13 cellular contexts compared by ENCODE assay signal in the genomic region with DNA sequence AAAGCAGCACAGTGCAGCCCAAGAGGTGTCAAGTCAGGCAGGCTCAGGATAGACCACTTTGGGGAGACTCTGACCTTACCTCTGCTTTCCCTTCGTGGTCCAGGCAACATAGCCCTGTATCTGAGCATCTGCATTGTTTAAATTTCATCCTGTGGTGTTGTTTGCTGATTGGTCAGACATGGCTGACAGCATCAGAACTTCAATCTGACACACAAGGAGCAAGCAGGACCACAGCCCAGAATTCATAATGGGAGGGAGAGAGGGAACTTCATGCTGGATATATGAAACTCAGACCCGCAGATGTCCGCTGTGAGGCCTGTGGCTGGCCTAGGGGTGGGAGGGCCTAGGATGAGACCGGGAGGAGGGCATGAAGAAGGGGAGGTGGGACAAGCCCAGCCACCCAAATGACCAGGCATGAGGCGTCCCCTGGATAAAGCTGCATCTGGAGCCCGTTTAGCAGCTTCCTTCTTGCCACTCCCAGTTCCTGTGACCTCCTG.
DNase-seq lines count a peak whose midpoint lies in the region; ATAC-seq, FAIRE-seq and TF ChIP-seq lines count a peak whose summit lies in the region.
"Had no signal": no experiment of that assay in that cellular context is flagged by ENCODE, and none has a peak within 500 bp of the region (broad histone marks: within the 10 kb centered on the region; RNA-seq: fewer than 3 reads in every experiment).

No MANE protein-coding gene starts in this region.

- no peak overlapping the region for H2BK120ac ChIP-seq in H1 (replicated peaks; ENCODE audit: low read depth, low read length)

- no peaks in the 10 kb centered on the region for H3K79me1 ChIP-seq in H1 (ENCODE audit: low read depth, low read length)

- no peak for TF ChIP-seq EP300 in H1 (IDR thresholded peaks at IDR 0.05; ENCODE audit: borderline replicate concordance in 1 of 2, low read depth in 2 of 2, low read length in 2 of 2)

- no peak overlapping the region for H3K23ac ChIP-seq in H1 (ENCODE audit: insufficient read length)

- H3K14ac ChIP-seq in H1 (ENCODE audit: insufficient read length), result no peak overlapping the region

- H3K27ac ChIP-seq in H1 (ENCODE audit: low read depth, low read length) (no peak overlapping the region; the same call in 1 of the 2 replicates), vagina (peak overlapping the region; percentile 67), body of pancreas (no peak overlapping the region)

- no peak overlapping the region for H4K91ac ChIP-seq in H1 (replicated peaks; ENCODE audit: insufficient read length, low read length)

- H2AK5ac ChIP-seq in H1 (ENCODE audit: low read depth, low read length), result 0 out of 2 replicates have a peak overlapping the region, but pooled peaks have one; percentile 3

- no peak overlapping the region for H3K4ac ChIP-seq in H1 (replicated peaks; ENCODE audit: insufficient read length, low read depth, low read length)

- H3K4me2 ChIP-seq in H1 (ENCODE audit: insufficient read depth in 1 of 2, low read depth in 2 of 2, low read length in 2 of 2), result peak overlapping the region; percentile 1 to 67; a peak in 2 of 4 replicates

- H3K27ac Mint-ChIP-seq in nephron progenitor cell, result peak overlapping the region; percentile 95
- H3K27ac Mint-ChIP-seq: natural killer cell had no signal

- H4K20me1 ChIP-seq in H1 (replicated peaks in 1 of 2; ENCODE audit: control insufficient read depth in 1 of 2, insufficient read depth in 2 of 2, low read length in 2 of 2), result peaks cover 0 to 6% of the 10 kb centered on the region in 2 experiments

- H4K5ac ChIP-seq in H1 (ENCODE audit: insufficient read length, low read depth, low read length), result no peak overlapping the region

- H2BK20ac ChIP-seq in H1 (ENCODE audit: low read length), result no peak overlapping the region

- TF ChIP-seq RAD21 in H1 (IDR thresholded peaks at IDR 0.05 in 1 of 2, conservative IDR thresholded peaks at IDR 0.05 in 1 of 2; ENCODE audit: low read depth in 2 of 2, low read length in 2 of 2), result no peak

- ATAC-seq in Right ventricle myocardium inferior (peak; percentile 42), HG02884 (IDR thresholded peaks at IDR 0.05; ENCODE audit: unreplicated experiment) (no peak), body of pancreas (no peak)
- ATAC-seq: natural killer cell, PC-3 had no signal

- no peak overlapping the region for H2BK12ac ChIP-seq in H1 (ENCODE audit: low read depth, low read length)

- H3K9ac ChIP-seq in H1 (replicated peaks in 1 of 4; ENCODE audit: extremely low read depth in 1 of 4, low read depth in 3 of 4, low read length in 3 of 4), result no peak overlapping the region

- H3K18ac ChIP-seq in H1 (ENCODE audit: extremely low read depth, low read length), result 0 out of 2 replicates have a peak overlapping the region, but pooled peaks have one; percentile 0

- H3K4me3 Mint-ChIP-seq in nephron progenitor cell, result peak overlapping the region; percentile 27
- H3K4me3 Mint-ChIP-seq: natural killer cell had no signal

- TF ChIP-seq CTCF in H1 (IDR thresholded peaks at IDR 0.05; ENCODE audit: control extremely low read depth in 1 of 3, insufficient read depth in 1 of 3, low read depth in 1 of 3, low read length in 3 of 3), result no peak
- TF ChIP-seq CTCF in nephron progenitor cell (IDR thresholded peaks at IDR 0.05), result no peak
- no peak for TF ChIP-seq CTCF in vagina (IDR thresholded peaks at IDR 0.05)
- TF ChIP-seq CTCF in body of pancreas (IDR thresholded peaks at IDR 0.05), result no peak

- H3K27me3 Mint-ChIP-seq in nephron progenitor cell (ENCODE audit: low read depth, poor library complexity), result no peaks in the 10 kb centered on the region

- 67% methylated on average over 6 of the region's 6 CpGs; no CpG with 5 or more reads in 1 of the 2 experiments for WGBS in H1 (ENCODE audit: extremely low coverage in 1 of 2, insufficient coverage in 1 of 2, insufficient read length in 1 of 2, insufficient replicate concordance in 2 of 2, low coverage in 1 of 2, low lambda C conversion rate in 2 of 2, missing lambda C conversion rate in 1 of 2), 2 experiments
- WGBS in body of pancreas, 2 donors, result 81 to 85% methylated on average over 6 of the region's 6 CpGs

- no peak for FAIRE-seq in H1 (lab: Jason Lieb, UNC)

- H3K27me3 ChIP-seq in H1 (replicated peaks in 1 of 4; ENCODE audit: control insufficient read depth in 3 of 4, extremely low read depth in 1 of 4, insufficient read depth in 3 of 4, low read length in 3 of 4) (no peaks in the 10 kb centered on the region), vagina (no peaks in the 10 kb centered on the region), body of pancreas (no peaks in the 10 kb centered on the region)

- 0 out of 2 replicates have a peak overlapping the region, but pooled peaks have one; percentile 15 for H2BK5ac ChIP-seq in H1 (ENCODE audit: low read depth, low read length)

- H2BK15ac ChIP-seq in H1 (ENCODE audit: low read length), result no peak overlapping the region

- no peaks in the 10 kb centered on the region for H3K9me3 Mint-ChIP-seq in nephron progenitor cell

- intact Hi-C loops in Right ventricle myocardium inferior (cut with DNase I), result no loop called here
- intact Hi-C loops in cardiac septum (cut with DNase I), result no loop called here
- intact Hi-C loops in vagina (cut with DNase I), result no loop called here
- intact Hi-C loops in body of pancreas (cut with DNase I), result no loop called here

- no peaks in the 10 kb centered on the region for H3K36me3 ChIP-seq in H1 (ENCODE audit: control insufficient read depth in 2 of 4, insufficient read depth in 4 of 4, low read length in 3 of 4)
- H3K36me3 ChIP-seq in vagina, result no peaks in the 10 kb centered on the region
- no peaks in the 10 kb centered on the region for H3K36me3 ChIP-seq in body of pancreas (replicated peaks in 1 of 2; ENCODE audit: insufficient read depth in 1 of 2, low read depth in 2 of 2)

- no peaks in the 10 kb centered on the region for H3K23me2 ChIP-seq in H1 (ENCODE audit: low read depth, low read length)

- peaks cover 0 to 48% of the 10 kb centered on the region in 2 experiments; a peak in 2 of 4 replicates for H3K79me2 ChIP-seq in H1 (ENCODE audit: control insufficient read depth in 1 of 2, insufficient read depth in 2 of 2, low read length in 2 of 2)

- POLR2A ChIA-PET in H1 (lab: Charles Lee; ENCODE audit: partially characterized antibody), result no interaction called here

- peaks cover 74% of the 10 kb centered on the region for H3K4me1 Mint-ChIP-seq in nephron progenitor cell

- no peaks in the 10 kb centered on the region for H3K36me3 Mint-ChIP-seq in nephron progenitor cell (ENCODE audit: low read depth)

- CTCF ChIA-PET in H1 (lab: Charles Lee; ENCODE audit: partially characterized antibody), result interaction anchor here (0.6 to 1.7 kb wide), 3 partner anchors 15 to 316 kb away, joined by 3 to 7 read pairs (median 3); no protein-coding TSS in a partner anchor

- DNase-seq in Right ventricle myocardium inferior (ENCODE audit: missing footprints) (no peak), cardiac septum (ENCODE audit: low spot score) (no peak), H1 (ENCODE audit: low read depth in 1 of 2, low spot score in 2 of 2) (no peak), nephron progenitor cell (no peak), vagina (ENCODE audit: extremely low spot score in 2 of 2) (no peak), SHP77 (lab: John Stamatoyannopoulos, UW) (no peak), body of pancreas (no peak)
- DNase-seq: amniotic stem cell; KBM-7; natural killer cell; PC-3; stimulated activated naive CD4-positive, alpha-beta T cell treated with Interleukin-2 at 50 U/mL for 16 hours had no signal

- TF ChIP-seq POLR2A in H1 (IDR thresholded peaks at IDR 0.05; ENCODE audit: control extremely low read depth in 1 of 2, low read depth in 2 of 2, low read length in 2 of 2) (no peak), vagina (IDR thresholded peaks at IDR 0.05) (no peak), body of pancreas (IDR thresholded peaks at IDR 0.05) (no peak)

- H4K8ac ChIP-seq in H1 (ENCODE audit: extremely low read depth, insufficient read depth, low read length), result no peak overlapping the region

- H3K4me1 ChIP-seq in H1 (replicated peaks in 1 of 4; ENCODE audit: control insufficient read depth in 3 of 4, insufficient read depth in 4 of 4, low read length in 3 of 4) (peaks cover 13 to 28% (median 27%) of the 10 kb centered on the region in 4 experiments), vagina (peaks cover 19% of the 10 kb centered on the region), body of pancreas (no peaks in the 10 kb centered on the region)

- H3K4me3 ChIP-seq in H1 (ENCODE audit: extremely low read depth in 1 of 4, insufficient read depth in 2 of 4, low read depth in 3 of 4, low read length in 4 of 4) (no peak overlapping the region), vagina (peak overlapping the region; percentile 6 to 21), body of pancreas (no peak overlapping the region)

- H2AFZ ChIP-seq in H1 (ENCODE audit: low read length), result no peak overlapping the region

- no peak overlapping the region for H3K56ac ChIP-seq in H1 (replicated peaks; ENCODE audit: insufficient read length, low read depth, low read length)

- H3K9me3 ChIP-seq in H1 (ENCODE audit: insufficient read depth in 2 of 2, low read depth in 1 of 2, low read length in 1 of 2) (no peaks in the 10 kb centered on the region), vagina (no peaks in the 10 kb centered on the region), body of pancreas (no peaks in the 10 kb centered on the region)

TF ChIP-seq in H1, 55 proteins besides CTCF, POLR2A, EP300 and RAD21 (continues in another document):
- no peak for TF ChIP-seq SUZ12 (IDR thresholded peaks at IDR 0.05; ENCODE audit: low read length)
- TF ChIP-seq HDAC2 (IDR thresholded peaks at IDR 0.05; ENCODE audit: borderline replicate concordance in 1 of 2, low read depth in 2 of 2, low read length in 2 of 2), result no peak
- TF ChIP-seq, protein P1, sequence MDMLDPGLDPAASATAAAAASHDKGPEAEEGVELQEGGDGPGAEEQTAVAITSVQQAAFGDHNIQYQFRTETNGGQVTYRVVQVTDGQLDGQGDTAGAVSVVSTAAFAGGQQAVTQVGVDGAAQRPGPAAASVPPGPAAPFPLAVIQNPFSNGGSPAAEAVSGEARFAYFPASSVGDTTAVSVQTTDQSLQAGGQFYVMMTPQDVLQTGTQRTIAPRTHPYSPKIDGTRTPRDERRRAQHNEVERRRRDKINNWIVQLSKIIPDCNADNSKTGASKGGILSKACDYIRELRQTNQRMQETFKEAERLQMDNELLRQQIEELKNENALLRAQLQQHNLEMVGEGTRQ (IDR thresholded peaks at IDR 0.05; ENCODE audit: low read length), result no peak
- no peak for TF ChIP-seq EGR1 (IDR thresholded peaks at IDR 0.05; ENCODE audit: borderline replicate concordance, low read depth, low read length)
- no peak for TF ChIP-seq HDAC6 (IDR thresholded peaks at IDR 0.05; ENCODE audit: low read depth, low read length)
- no peak for TF ChIP-seq KDM1A (IDR thresholded peaks at IDR 0.05; ENCODE audit: borderline replicate concordance, low read length)
- TF ChIP-seq, protein P2, sequence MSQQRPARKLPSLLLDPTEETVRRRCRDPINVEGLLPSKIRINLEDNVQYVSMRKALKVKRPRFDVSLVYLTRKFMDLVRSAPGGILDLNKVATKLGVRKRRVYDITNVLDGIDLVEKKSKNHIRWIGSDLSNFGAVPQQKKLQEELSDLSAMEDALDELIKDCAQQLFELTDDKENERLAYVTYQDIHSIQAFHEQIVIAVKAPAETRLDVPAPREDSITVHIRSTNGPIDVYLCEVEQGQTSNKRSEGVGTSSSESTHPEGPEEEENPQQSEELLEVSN (IDR thresholded peaks at IDR 0.05), result no peak
- TF ChIP-seq BACH1 (IDR thresholded peaks at IDR 0.05; ENCODE audit: low read length), result no peak

Comparison
In these comparisons a context has a peak if more than half of its experiments do, and no peak if none do; other contexts are left out.
1. H3K4me3 ChIP-seq: peak in vagina (2 of 2); none in H1 (0 of 4) and body of pancreas (0 of 2).